In the genomic region with DNA sequence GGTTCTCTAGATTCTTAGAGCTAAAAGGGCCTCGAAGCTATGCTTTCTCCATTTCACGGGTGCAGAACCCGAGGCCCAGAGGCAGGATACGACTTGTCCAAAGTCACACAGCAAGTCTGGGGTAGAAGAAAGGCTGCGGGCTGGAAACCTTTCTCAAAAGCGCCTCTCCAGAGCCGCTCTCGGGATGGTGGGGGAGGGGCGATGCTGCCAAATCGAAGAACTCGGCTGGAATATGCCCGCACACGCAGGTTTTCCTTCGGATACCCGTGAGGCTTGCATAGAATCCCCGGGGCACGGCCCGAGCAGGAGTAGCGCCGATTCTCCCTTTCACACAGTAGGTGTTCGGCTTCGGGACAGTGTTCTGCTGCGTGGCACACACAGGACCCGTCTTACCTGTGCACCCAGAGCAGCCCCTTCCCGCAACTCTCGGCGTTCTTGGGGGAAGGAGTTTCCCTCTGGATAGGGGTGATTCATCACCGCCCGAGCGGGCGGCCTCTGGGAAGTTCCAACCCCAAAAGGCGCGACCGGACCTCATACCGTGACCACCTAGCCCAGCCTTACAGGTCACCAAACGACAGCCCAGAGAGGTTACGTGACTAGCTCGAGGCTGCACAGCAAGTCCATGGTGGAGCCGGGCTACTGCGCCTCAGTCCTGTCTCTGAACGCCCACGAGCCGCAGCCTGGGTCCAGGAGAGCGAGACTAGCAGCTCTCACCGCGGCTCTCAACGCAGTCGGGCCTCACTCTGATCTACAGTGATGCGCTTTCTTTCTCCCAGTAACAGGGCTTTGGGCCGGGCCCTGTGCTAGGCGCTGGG, we compare ENCODE assay signal across 1 cellular context.
A peak's percentile ranks its signal among the peaks of the same experiment; 100 is the strongest.
TF ChIP-seq lines count a peak whose summit lies in the region.

No MANE protein-coding gene starts in this region.

TF ChIP-seq in HepG2, 621 proteins besides CTCF, POLR2A, EP300 and RAD21:
- TF ChIP-seq ZNF768 (CRISPR knock-in tag; IDR thresholded peaks at IDR 0.05) (peak; percentile 94), ZNF766 (CRISPR knock-in tag; IDR thresholded peaks at IDR 0.05; ENCODE audit: borderline replicate concordance) (no peak)
